In the genomic region with DNA sequence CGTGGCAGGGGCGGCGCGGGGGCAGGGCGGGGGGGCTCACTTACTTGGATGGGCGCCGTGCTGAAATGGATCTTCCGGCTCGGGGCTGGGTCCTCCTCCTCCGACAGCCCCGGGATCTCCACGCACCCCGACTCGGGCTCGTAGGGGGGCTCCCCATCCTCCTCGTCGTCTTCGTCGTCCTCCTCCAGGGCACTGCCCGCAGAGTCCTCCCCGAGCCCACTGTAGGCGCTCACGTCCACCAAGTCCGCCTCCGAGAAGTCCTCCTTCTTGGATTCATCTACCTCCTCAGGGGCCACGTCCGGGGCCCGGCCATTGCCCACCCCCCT, we compare ENCODE assay signal across 8 cellular contexts. TPM values are rescaled to one million over a fixed set of nuclear protein-coding genes. Genes with fewer than 3 reads are reported as not detected.
A peak's percentile ranks its signal among the peaks of the same experiment; 100 is the strongest.
DNase-seq lines count a peak whose midpoint lies in the region; ATAC-seq and TF ChIP-seq lines count a peak whose summit lies in the region.

No MANE protein-coding gene starts in this region.

- H2AFZ ChIP-seq in GM23248 = no peak overlapping the region
- no peak overlapping the region for H2AFZ ChIP-seq in smooth muscle cell (ENCODE audit: low read depth)

- no peak for DNase-seq in GM23248
- no peak for DNase-seq in T-helper 17 cell
- no peak for DNase-seq in glutamatergic neuron
- DNase-seq in smooth muscle cell (lab: John Stamatoyannopoulos, UW; ENCODE audit: unreplicated experiment) = no peak
- DNase-seq in iPS-NIHi7 (ENCODE audit: extremely low spot score) = no peak

- no peaks in the 10 kb centered on the region for H3K9me3 ChIP-seq in GM23248 (ENCODE audit: low read depth)
- no peaks in the 10 kb centered on the region for H3K9me3 ChIP-seq in T-helper 17 cell (ENCODE audit: control insufficient read depth, low read length, poor library complexity, severe bottlenecking)
- H3K9me3 ChIP-seq in smooth muscle cell (replicated peaks; ENCODE audit: low read depth) = no peaks in the 10 kb centered on the region

- H3K4me1 Mint-ChIP-seq in T-helper 17 cell (peaks cover 42% of the 10 kb centered on the region), glutamatergic neuron (ENCODE audit: low read depth, unreplicated experiment) (peaks cover 23% of the 10 kb centered on the region)

- peak overlapping the region; percentile 98 for H3K9ac ChIP-seq in GM23248
- peak overlapping the region; percentile 78 for H3K9ac ChIP-seq in smooth muscle cell (ENCODE audit: low read depth)

- H3K9me2 ChIP-seq in GM23248 (ENCODE audit: insufficient read depth) = no peaks in the 10 kb centered on the region

- H3K4me3 ChIP-seq in GM23248 = peak overlapping the region; percentile 83
- H3K4me3 ChIP-seq in smooth muscle cell = peak overlapping the region; percentile 99

- H3K36me3 Mint-ChIP-seq in T-helper 17 cell (ENCODE audit: low read depth) = peaks cover 11% of the 10 kb centered on the region
- peaks cover 4% of the 10 kb centered on the region for H3K36me3 Mint-ChIP-seq in glutamatergic neuron (ENCODE audit: unreplicated experiment)

- H3K9me3 Mint-ChIP-seq in glutamatergic neuron (ENCODE audit: unreplicated experiment) = peaks cover 12% of the 10 kb centered on the region

- H3K79me2 ChIP-seq in GM23248 (ENCODE audit: insufficient read depth) (peaks cover 66% of the 10 kb centered on the region), smooth muscle cell (ENCODE audit: low read depth) (peaks cover 64% of the 10 kb centered on the region)

- in situ Hi-C loops in GM23248 (cut with MboI) = no loop called here

- TF ChIP-seq CTCF in glutamatergic neuron (IDR thresholded peaks at IDR 0.05; ENCODE audit: partially characterized antibody, unreplicated experiment) = no peak
- no peak for TF ChIP-seq CTCF in smooth muscle cell (IDR thresholded peaks at IDR 0.05; ENCODE audit: borderline replicate concordance, insufficient read depth, poor library complexity, severe bottlenecking)

- ATAC-seq in T-helper 17 cell (no peak), GM19324 (IDR thresholded peaks at IDR 0.05; ENCODE audit: low FRiP score, unreplicated experiment) (no peak), GM21390 (IDR thresholded peaks at IDR 0.05; ENCODE audit: unreplicated experiment) (no peak), HG02571 (IDR thresholded peaks at IDR 0.05; ENCODE audit: unreplicated experiment) (no peak)

- peak overlapping the region; percentile 76 for H3K27ac ChIP-seq in GM23248
- H3K27ac ChIP-seq in smooth muscle cell (ENCODE audit: low read depth) = peak overlapping the region; percentile 26

- H3K27me3 ChIP-seq in GM23248 (replicated peaks; ENCODE audit: insufficient read depth) = no peaks in the 10 kb centered on the region
- H3K27me3 ChIP-seq in smooth muscle cell (ENCODE audit: low read depth) = no peaks in the 10 kb centered on the region

- H3K4me3 Mint-ChIP-seq in T-helper 17 cell (peak overlapping the region; percentile 98), glutamatergic neuron (ENCODE audit: unreplicated experiment) (peak overlapping the region; percentile 95)

- H3K4me1 ChIP-seq in GM23248 (ENCODE audit: insufficient read depth) (peaks cover 37% of the 10 kb centered on the region), smooth muscle cell (ENCODE audit: low read depth) (peaks cover 30% of the 10 kb centered on the region)

- H3F3A ChIP-seq in GM23248 (ENCODE audit: insufficient read depth) = peaks cover 9% of the 10 kb centered on the region; the same call in 1 of the 2 replicates
- H3F3A ChIP-seq in smooth muscle cell (ENCODE audit: low read depth) = peaks cover 4% of the 10 kb centered on the region

- WGBS in GM23248 (ENCODE audit: low coverage in 1 of 2, low lambda C conversion rate in 2 of 2, missing lambda C conversion rate in 2 of 2), 2 experiments = 1 to 5% methylated on average over 9 to 25 of the region's 28 CpGs
- WGBS in smooth muscle cell (ENCODE audit: low lambda C conversion rate) = under 1% methylated on average over 18 of the region's 28 CpGs

- no peaks in the 10 kb centered on the region for H3K27me3 Mint-ChIP-seq in T-helper 17 cell
- H3K27me3 Mint-ChIP-seq in glutamatergic neuron (ENCODE audit: unreplicated experiment) = peaks cover 9% of the 10 kb centered on the region

- H3K4me2 ChIP-seq in GM23248 (ENCODE audit: unreplicated experiment) (peak overlapping the region; percentile 81), smooth muscle cell (peak overlapping the region; percentile 98)

- H4K20me1 ChIP-seq in GM23248 (ENCODE audit: insufficient read depth) (peaks cover 4% of the 10 kb centered on the region; the same call in 1 of the 2 replicates), smooth muscle cell (ENCODE audit: low read depth) (peaks cover 58% of the 10 kb centered on the region)

- H3K36me3 ChIP-seq in GM23248 (ENCODE audit: low read depth) = peaks cover under 1% of the 10 kb centered on the region; the same call in 1 of the 2 replicates
- H3K36me3 ChIP-seq in smooth muscle cell (ENCODE audit: low read depth) = no peaks in the 10 kb centered on the region

- H3K27ac Mint-ChIP-seq in T-helper 17 cell (peak overlapping the region; percentile 98), glutamatergic neuron (ENCODE audit: unreplicated experiment) (no peak overlapping the region)

RNA-seq across cellular contexts. Expression of gene PPP1R9B, which starts 1.4 kb away (rescaled TPM):
- 62.0 and 69.4 TPM in 2 replicates for total RNA-seq in GM23248 (2014; rRNA removed; shearing (Covaris generic))
- 2.3 and 3.2 TPM in 2 replicates for polyA plus RNA-seq in GM23248 (2016; fragmentation: Nextera tagmentation; extraction: Ambion mirVana)
- 100 to 1,000 TPM in 1 of 2 donors, 10 to 100 TPM in 1; 82.9 to 111 TPM for total RNA-seq in T-helper 17 cell
- 74.0 TPM for total RNA-seq in glutamatergic neuron (ENCODE audit: unreplicated experiment)
- total RNA-seq in smooth muscle cell = 20.8 and 21.8 TPM in 2 replicates
- polyA plus RNA-seq in smooth muscle cell = 6.7 and 10.2 TPM in 2 replicates

RNA-seq across cellular contexts. Expression of gene SGCA, which starts 16.7 kb away (rescaled TPM):
- 1.6 TPM in 1 of 2 replicates, not detected in the other for total RNA-seq in GM23248 (2014; rRNA removed; shearing (Covaris generic))
- polyA plus RNA-seq in GM23248 (2016; fragmentation: Nextera tagmentation; extraction: Ambion mirVana) (1.4 and 1.8 TPM in 2 replicates), smooth muscle cell (1.4 and 2.1 TPM in 2 replicates)
- total RNA-seq in T-helper 17 cell (not detected), glutamatergic neuron (ENCODE audit: unreplicated experiment) (1.3 TPM), smooth muscle cell (0.99 TPM in 1 of 2 replicates, not detected in the other)

RNA-seq across cellular contexts. Expression of gene SAMD14, which starts 19.1 kb away (rescaled TPM):
- total RNA-seq in GM23248 (2014; rRNA removed; shearing (Covaris generic)) = 3.0 and 4.4 TPM in 2 replicates
- polyA plus RNA-seq in GM23248 (2016; fragmentation: Nextera tagmentation; extraction: Ambion mirVana) (1.3 TPM in 2 replicates), smooth muscle cell (13.7 and 21.1 TPM in 2 replicates)
- total RNA-seq in T-helper 17 cell (1 to 10 TPM; 1.7 to 5.8 TPM), glutamatergic neuron (ENCODE audit: unreplicated experiment) (95.0 TPM), smooth muscle cell (6.3 and 39.1 TPM in 2 replicates)

RNA-seq across cellular contexts. Expression of gene COL1A1, which starts 52.4 kb away (rescaled TPM):
- total RNA-seq in GM23248 (2014; rRNA removed; shearing (Covaris generic)) = 6,472 and 7,860 TPM in 2 replicates
- 15,283 and 15,653 TPM in 2 replicates for polyA plus RNA-seq in GM23248 (2016; fragmentation: Nextera tagmentation; extraction: Ambion mirVana)
- 10 to 100 TPM; 15.4 to 16.6 TPM for total RNA-seq in T-helper 17 cell
- 10.1 TPM for total RNA-seq in glutamatergic neuron (ENCODE audit: unreplicated experiment)
- total RNA-seq in smooth muscle cell = 3,848 and 4,141 TPM in 2 replicates
- 18,306 and 25,649 TPM in 2 replicates for polyA plus RNA-seq in smooth muscle cell

RNA-seq across cellular contexts. Expression of gene PDK2, which starts 53.9 kb away (rescaled TPM):
- 25.9 and 30.2 TPM in 2 replicates for total RNA-seq in GM23248 (2014; rRNA removed; shearing (Covaris generic))
- polyA plus RNA-seq in GM23248 (2016; fragmentation: Nextera tagmentation; extraction: Ambion mirVana) (48.1 and 56.0 TPM in 2 replicates), smooth muscle cell (34.3 and 36.5 TPM in 2 replicates)
- total RNA-seq in T-helper 17 cell (10 to 100 TPM; 19.9 to 20.9 TPM), glutamatergic neuron (ENCODE audit: unreplicated experiment) (36.9 TPM), smooth muscle cell (21.7 and 28.2 TPM in 2 replicates)
